ENCODE assay signal across 8 cellular contexts in the genomic region with DNA sequence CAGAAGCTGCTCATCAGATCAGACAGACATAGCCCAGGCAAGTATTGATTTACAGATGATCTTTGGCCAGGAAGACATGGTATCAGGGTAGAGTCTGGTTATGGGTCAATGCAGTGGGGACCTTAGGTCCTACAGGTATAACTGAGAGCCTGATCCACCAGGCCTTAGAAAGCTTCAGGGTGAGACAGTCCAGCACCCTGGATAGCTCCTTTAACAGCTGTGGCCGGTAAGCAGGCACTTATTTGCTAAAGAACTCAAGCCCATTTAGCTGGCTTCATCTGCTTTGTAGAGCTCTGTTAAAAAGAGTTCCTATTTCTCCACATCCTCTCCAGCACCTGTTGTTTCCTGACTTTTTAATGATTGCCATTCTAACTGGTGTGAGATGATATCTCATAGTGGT. TPM values are rescaled to one million over a fixed set of nuclear protein-coding genes. Genes with fewer than 3 reads are reported as not detected.
A peak's percentile ranks its signal among the peaks of the same experiment; 100 is the strongest.
DNase-seq lines count a peak whose midpoint lies in the region; TF ChIP-seq lines count a peak whose summit lies in the region.

No MANE protein-coding gene starts in this region.

- no peak overlapping the region for H3K4me2 ChIP-seq in mesendoderm (ENCODE audit: low read length)

- no peak overlapping the region for H2BK120ac ChIP-seq in mesendoderm (ENCODE audit: low read depth, low read length)

- H4K5ac ChIP-seq in mesendoderm (ENCODE audit: low read length), result no peak overlapping the region

- no peak overlapping the region for H3K56ac ChIP-seq in mesendoderm (ENCODE audit: low read length)

- H3K79me2 ChIP-seq in mesendoderm (ENCODE audit: control insufficient read depth, insufficient read depth, low read length), result no peaks in the 10 kb centered on the region

- H2BK5ac ChIP-seq in mesendoderm (ENCODE audit: low read length), result no peak overlapping the region

- no peaks in the 10 kb centered on the region for H3K36me3 ChIP-seq in mesendoderm (ENCODE audit: control insufficient read depth, insufficient read depth, low read length)

- no peak overlapping the region for H3K18ac ChIP-seq in mesendoderm (ENCODE audit: low read length)

- H3K79me1 ChIP-seq in mesendoderm (ENCODE audit: low read length), result no peaks in the 10 kb centered on the region

- no peak overlapping the region for H3K4me3 ChIP-seq in choroid plexus epithelial cell (ENCODE audit: low read depth, low read length)
- H3K4me3 ChIP-seq in mesendoderm (ENCODE audit: low read length), result no peak overlapping the region

- no peak overlapping the region for H3K9ac ChIP-seq in mesendoderm (ENCODE audit: low read length)

- no peaks in the 10 kb centered on the region for H3K4me1 ChIP-seq in mesendoderm (ENCODE audit: control insufficient read depth, low read depth, low read length)

- H3K27me3 ChIP-seq in mesendoderm (ENCODE audit: insufficient read depth, low read length, poor library complexity), result no peaks in the 10 kb centered on the region

- no peak overlapping the region for H3K4ac ChIP-seq in mesendoderm (ENCODE audit: low read depth, low read length)

- H3K27ac ChIP-seq in mesendoderm (ENCODE audit: low read depth, low read length), result no peak overlapping the region

- no peak overlapping the region for H2AK5ac ChIP-seq in mesendoderm (ENCODE audit: low read length)

- WGBS in mesendoderm (ENCODE audit: extremely low coverage, insufficient coverage, low lambda C conversion rate), result no CpG with 5 or more reads among the region's 1 CpG

- intact Hi-C loops in posterior cingulate gyrus (cut with DNase I), result no loop called here

- TF ChIP-seq CTCF in choroid plexus epithelial cell (conservative IDR thresholded peaks at IDR 0.05; ENCODE audit: low read depth, low read length), result no peak

- H4K8ac ChIP-seq in mesendoderm (ENCODE audit: low read depth, low read length), result no peak overlapping the region

- H3K23ac ChIP-seq in mesendoderm (ENCODE audit: low read length), result no peak overlapping the region

- H2BK15ac ChIP-seq in mesendoderm (replicated peaks; ENCODE audit: low read depth), result no peak overlapping the region

- DNase-seq in H4 (ENCODE audit: low spot score) (peak; percentile 3), MV-4-11 (lab: John Stamatoyannopoulos, UW) (peak; percentile 9), choroid plexus epithelial cell (ENCODE audit: low read depth) (peak; percentile 75), mesendoderm (peak; percentile 70), pons (ENCODE audit: low spot score) (no peak), OCI-M2 (lab: John Stamatoyannopoulos, UW; ENCODE audit: unreplicated experiment) (no peak), hypothalamus (lab: John Stamatoyannopoulos, UW) (no peak), posterior cingulate gyrus (no peak)

RNA-seq across cellular contexts. Expression of a gene that starts 39.6 kb away (rescaled TPM):
- total RNA-seq in H4 (2014; rRNA removed; shearing (Covaris generic)), result not detected in 2 replicates
- polyA plus RNA-seq in mesendoderm (2013, experiment 1 of 2), result under 0.01 TPM
- not detected for polyA plus RNA-seq in mesendoderm (2013, experiment 2 of 2)

Comparison
In these comparisons a context has a peak if more than half of its experiments do, and no peak if none do; other contexts are left out.
1. DNase-seq: peak in H4 (single experiment), MV-4-11 (single experiment), choroid plexus epithelial cell (single experiment) and mesendoderm (single experiment); none in pons (single experiment), OCI-M2 (single experiment), hypothalamus (0 of 51) and posterior cingulate gyrus (0 of 10).